Comparison of ENCODE assay signal across 8 cellular contexts in genomic region chr5:6712136-6712581, GRCh38. TPM values are rescaled to one million over a fixed set of nuclear protein-coding genes. Genes with fewer than 3 reads are reported as not detected.
DNase-seq lines count a peak whose midpoint lies in the region; ATAC-seq, FAIRE-seq and TF ChIP-seq lines count a peak whose summit lies in the region.

No MANE protein-coding gene starts in this region.

- peak; percentile 75 for FAIRE-seq in GM18507 (lab: Jason Lieb, UNC)

- 0% methylated on average over 37 of the region's 37 CpGs for WGBS in aorta, 2 donors

- H3K27me3 ChIP-seq in A673 (replicated peaks; ENCODE audit: insufficient read depth, low read depth, low read length, poor library complexity) (no peaks in the 10 kb centered on the region), Panc1 (ENCODE audit: control insufficient read depth, insufficient read depth, low read length) (no peaks in the 10 kb centered on the region), neuron (ENCODE audit: insufficient read depth, low read length) (peaks cover 3% of the 10 kb centered on the region), aorta (ENCODE audit: control insufficient read depth in 1 of 2, insufficient read depth in 2 of 2, low read length in 1 of 2) (no peaks in the 10 kb centered on the region)

- H3K27ac ChIP-seq in A673 (ENCODE audit: low read depth, low read length, poor library complexity, severe bottlenecking) (peak overlapping the region; percentile 94), Panc1 (ENCODE audit: low read length) (peak overlapping the region; percentile 97), aorta (ENCODE audit: low read depth in 1 of 2, low read length in 2 of 2) (peak overlapping the region; percentile 51 to 81)

- peaks cover 8% of the 10 kb centered on the region for H3K4me1 ChIP-seq in A673 (ENCODE audit: insufficient read depth, low read length, poor library complexity, severe bottlenecking)
- H3K4me1 ChIP-seq in Panc1 (ENCODE audit: control insufficient read depth, insufficient read depth, low read length) = peaks cover 22% of the 10 kb centered on the region
- H3K4me1 ChIP-seq in neuron (ENCODE audit: insufficient read depth, low read length) = peaks cover 34% of the 10 kb centered on the region
- H3K4me1 ChIP-seq in aorta (ENCODE audit: control insufficient read depth in 1 of 2, insufficient read depth in 2 of 2, low read length in 2 of 2) = peaks cover under 1 to 3% of the 10 kb centered on the region in 2 donors

- in situ Hi-C loops in Panc1 (cut with HindIII; ENCODE audit: low pct_unique_long_range_greater_than_20kb, low sequenced_read_pairs) = no loop called here

- POLR2A ChIA-PET in A673 (lab: Charles Lee; ENCODE audit: low non-redundant PET) (interaction anchor here (0.6 kb wide), 1 partner anchor 33 kb away, joined by 3 read pairs; no protein-coding TSS in a partner anchor), Panc1 (lab: Charles Lee) (interaction anchor here (0.7 kb wide), 1 partner anchor 274 kb away, joined by 3 read pairs; no protein-coding TSS in a partner anchor)

- intact Hi-C loops in A673 (cut with micrococcal nuclease; ENCODE audit: unreplicated experiment) = loop anchor here (1.0 kb wide), 1 partner anchor 79 kb away; the partner anchor contains the start of genes NSUN2 and SRD5A1
- intact Hi-C loops in Panc1 (cut with micrococcal nuclease; ENCODE audit: unreplicated experiment) = loop anchor here (10.0 kb wide), 1 partner anchor 77 kb away; the partner anchor contains the start of genes NSUN2 and SRD5A1
- intact Hi-C loops in aorta (cut with DNase I) = loop anchor here (2.0 to 10.0 kb wide), 4 partner anchors 79 to 1287 kb away; partner anchors contain the start of genes NSUN2 (in 2 of the 2), SRD5A1 (in 2 of the 2), ICE1 (in 1 of the 2) and MED10 (in 1 of the 2)

- ATAC-seq in HG03442 (IDR thresholded peaks at IDR 0.05; ENCODE audit: unreplicated experiment) (peak; percentile 9), Panc1 (peak; percentile 47), aorta (ENCODE audit: low FRiP score) (peak; percentile 48)

- DNase-seq in A673 (ENCODE audit: low spot score) = peak; percentile 58
- DNase-seq in GM18507 (ENCODE audit: extremely low spot score, insufficient read length, low read depth) = no peak
- DNase-seq in Panc1 (ENCODE audit: low read depth, low spot score) = peak; percentile 24
- DNase-seq in activated effector memory CD4-positive, alpha-beta T cell treated with Interleukin-2 at 50 U/mL for 16 hours = peak; percentile 18
- DNase-seq in fibroblast of the conjunctiva (ENCODE audit: low read depth) = peak; percentile 43
- DNase-seq in aorta = peak; percentile 70 to 86

- H3K4me3 ChIP-seq in A673 (ENCODE audit: low read depth, low read length, poor library complexity, severe bottlenecking) (peak overlapping the region; percentile 80), Panc1 (ENCODE audit: low read depth in 2 of 2, low read length in 2 of 2) (peak overlapping the region; percentile 73 to 87), neuron (ENCODE audit: low read length) (peak overlapping the region; percentile 70), aorta (ENCODE audit: low read length in 2 of 2) (peak overlapping the region; percentile 56 to 62)

- BruUV-seq in A673 (replicated peaks; lab: Mats Ljungman, UMichigan) (TSS peak; percentile 89), Panc1 (replicated peaks; lab: Mats Ljungman, UMichigan) (TSS peak; percentile 91)

- TF ChIP-seq CTCF in A673 (conservative IDR thresholded peaks at IDR 0.05; ENCODE audit: low read depth, low read length) = no peak
- no peak; the same call in 1 of the 2 replicates for TF ChIP-seq CTCF in Panc1 (IDR thresholded peaks at IDR 0.05)

- H2AFZ ChIP-seq in neuron (ENCODE audit: low read depth, low read length) = peak overlapping the region; percentile 86

- H3K36me3 ChIP-seq in A673 (ENCODE audit: insufficient read depth, low read length, poor library complexity, severe bottlenecking) (no peaks in the 10 kb centered on the region), Panc1 (ENCODE audit: control insufficient read depth, insufficient read depth, low read length) (no peaks in the 10 kb centered on the region; the same call in 1 of the 2 replicates), neuron (ENCODE audit: insufficient read depth, low read length) (peaks cover 1% of the 10 kb centered on the region), aorta (ENCODE audit: control insufficient read depth in 1 of 2, insufficient read depth in 2 of 2, low read length in 1 of 2) (no peaks in the 10 kb centered on the region)

- no peaks in the 10 kb centered on the region for H3K9me3 ChIP-seq in A673 (ENCODE audit: low read depth, low read length, poor library complexity, severe bottlenecking)
- no peaks in the 10 kb centered on the region for H3K9me3 ChIP-seq in Panc1 (ENCODE audit: control insufficient read depth, insufficient read depth, low read depth, low read length)
- no peaks in the 10 kb centered on the region for H3K9me3 ChIP-seq in neuron (ENCODE audit: low read length)
- no peaks in the 10 kb centered on the region for H3K9me3 ChIP-seq in aorta (ENCODE audit: control insufficient read depth, low read length)

- CTCF ChIA-PET in A673 (lab: Charles Lee) = no interaction called here
- CTCF ChIA-PET in Panc1 (lab: Charles Lee) = no interaction called here

RNA-seq across cellular contexts. Expression of gene TENT4A, which starts 1.1 kb away (rescaled TPM):
- total RNA-seq in A673 (2021) = 51.7 and 57.1 TPM in 2 replicates
- total RNA-seq in Panc1 (2021; ENCODE audit: unreplicated experiment) = 29.6 TPM
- 21.0 TPM for polyA plus RNA-seq in Panc1 (2012; ENCODE audit: insufficient read length)
- 10 to 100 TPM; 33.4 to 37.0 TPM for total RNA-seq in aorta
- polyA plus RNA-seq in aorta = 10 to 100 TPM in 1 of 2 donors, 1 to 10 TPM in 1; 4.1 to 12.6 TPM
